Comparison of ENCODE assay signal across 2 cellular contexts in the genomic region with DNA sequence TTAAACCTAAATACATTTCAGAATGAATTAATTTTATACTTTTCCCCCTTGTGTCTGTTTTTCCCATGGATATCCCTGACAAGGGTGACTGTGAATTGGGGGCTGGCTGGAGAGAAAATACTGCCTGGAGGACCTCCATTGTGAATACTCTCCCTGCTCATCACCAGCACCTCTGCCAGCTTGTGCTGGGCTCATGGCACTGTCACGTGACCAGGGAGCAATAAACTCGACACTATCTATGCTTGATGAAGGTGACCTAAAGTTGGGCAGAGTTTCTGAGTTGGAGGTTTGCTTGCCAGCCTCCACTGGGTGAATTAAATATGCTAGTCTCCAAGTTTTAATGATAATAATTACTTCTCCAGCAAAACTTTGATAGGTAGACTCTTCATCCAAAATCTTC.
TF ChIP-seq lines count a peak whose summit lies in the region.

No MANE protein-coding gene starts in this region.

TF ChIP-seq in A549, 52 proteins besides CTCF, POLR2A, EP300 and RAD21 (continued from another document):
- TF ChIP-seq, protein P1, sequence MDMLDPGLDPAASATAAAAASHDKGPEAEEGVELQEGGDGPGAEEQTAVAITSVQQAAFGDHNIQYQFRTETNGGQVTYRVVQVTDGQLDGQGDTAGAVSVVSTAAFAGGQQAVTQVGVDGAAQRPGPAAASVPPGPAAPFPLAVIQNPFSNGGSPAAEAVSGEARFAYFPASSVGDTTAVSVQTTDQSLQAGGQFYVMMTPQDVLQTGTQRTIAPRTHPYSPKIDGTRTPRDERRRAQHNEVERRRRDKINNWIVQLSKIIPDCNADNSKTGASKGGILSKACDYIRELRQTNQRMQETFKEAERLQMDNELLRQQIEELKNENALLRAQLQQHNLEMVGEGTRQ (IDR thresholded peaks at IDR 0.05), result peak; percentile 38; the same call in 1 of the 2 replicates

TF ChIP-seq in K562, 482 proteins besides CTCF, POLR2A, EP300 and RAD21 (continued from another document):
- no peak for TF ChIP-seq PHF20 (IDR thresholded peaks at IDR 0.05; ENCODE audit: partially characterized antibody)
- TF ChIP-seq, protein P1 (CRISPR knock-in tag; IDR thresholded peaks at IDR 0.05), result peak; percentile 51
- TF ChIP-seq PML (IDR thresholded peaks at IDR 0.05; ENCODE audit: low read length), result no peak
- TF ChIP-seq, protein P2, sequence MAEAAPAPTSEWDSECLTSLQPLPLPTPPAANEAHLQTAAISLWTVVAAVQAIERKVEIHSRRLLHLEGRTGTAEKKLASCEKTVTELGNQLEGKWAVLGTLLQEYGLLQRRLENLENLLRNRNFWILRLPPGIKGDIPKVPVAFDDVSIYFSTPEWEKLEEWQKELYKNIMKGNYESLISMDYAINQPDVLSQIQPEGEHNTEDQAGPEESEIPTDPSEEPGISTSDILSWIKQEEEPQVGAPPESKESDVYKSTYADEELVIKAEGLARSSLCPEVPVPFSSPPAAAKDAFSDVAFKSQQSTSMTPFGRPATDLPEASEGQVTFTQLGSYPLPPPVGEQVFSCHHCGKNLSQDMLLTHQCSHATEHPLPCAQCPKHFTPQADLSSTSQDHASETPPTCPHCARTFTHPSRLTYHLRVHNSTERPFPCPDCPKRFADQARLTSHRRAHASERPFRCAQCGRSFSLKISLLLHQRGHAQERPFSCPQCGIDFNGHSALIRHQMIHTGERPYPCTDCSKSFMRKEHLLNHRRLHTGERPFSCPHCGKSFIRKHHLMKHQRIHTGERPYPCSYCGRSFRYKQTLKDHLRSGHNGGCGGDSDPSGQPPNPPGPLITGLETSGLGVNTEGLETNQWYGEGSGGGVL (CRISPR knock-in tag; IDR thresholded peaks at IDR 0.05), result no peak
- no peak for TF ChIP-seq PTTG1 (tag; IDR thresholded peaks at IDR 0.05; ENCODE audit: low read depth)
- peak; percentile 69; the same call in 1 of the 2 replicates for TF ChIP-seq RAD51 (IDR thresholded peaks at IDR 0.05; ENCODE audit: borderline replicate concordance, low read depth)
- TF ChIP-seq ZSCAN32 (CRISPR knock-in tag; IDR thresholded peaks at IDR 0.05), result no peak
- no peak for TF ChIP-seq FOXJ2 (tag; IDR thresholded peaks at IDR 0.05)
